Comparison of ENCODE assay signal across 28 cellular contexts in genomic region chr5:3149899-3150298, GRCh38.
"Had no signal": no experiment of that assay in that cellular context is flagged by ENCODE, and none has a peak within 500 bp of the region (broad histone marks: within the 10 kb centered on the region; RNA-seq: fewer than 3 reads in every experiment).

No MANE protein-coding gene starts in this region.

- H3K27ac ChIP-seq: stomach, suprapubic skin, testis, thoracic aorta, thyroid gland, tibial artery, tibial nerve, transverse colon, upper lobe of left lung, upper lobe of right lung, uterus, vagina had no signal

- H3K36me3 ChIP-seq: stomach, suprapubic skin, thoracic aorta, thyroid gland, tibial artery, tibial nerve, transverse colon, upper lobe of left lung, upper lobe of right lung, uterus, vagina had no signal

- H3K9me3 ChIP-seq: suprapubic skin, testis, thoracic aorta, thyroid gland, tibial nerve, transverse colon, upper lobe of right lung, uterus, vagina had no signal

- H3K4me1 Mint-ChIP-seq: stimulated activated effector memory CD8-positive, alpha-beta T cell treated with anti-CD3 and anti-CD28 coated beads, Interleukin-12 subunit alpha, Interleukin-12 subunit beta, amount 100 ng/mL, for 72 hours; stimulated activated memory B cell treated with anti-CD40 and anti-IgM and Interleukin-4, amounts not matched to agents 10 μg/mL and 1 μg/mL and 100 μg/mL, for 72 hours; stimulated activated naive B cell treated with anti-CD40 and anti-IgM and Interleukin-4, amounts not matched to agents 10 μg/mL and 1 μg/mL and 100 μg/mL, for 72 hours; stimulated activated naive CD8-positive, alpha-beta T cell treated with anti-CD3 and anti-CD28 coated beads, Interleukin-15, amount 100 ng/mL, for 72 hours had no signal

- H3K9me3 Mint-ChIP-seq: type B pancreatic cell had no signal

- H3K36me3 Mint-ChIP-seq: stimulated activated effector memory CD8-positive, alpha-beta T cell treated with anti-CD3 and anti-CD28 coated beads, Interleukin-12 subunit alpha, Interleukin-12 subunit beta, amount 100 ng/mL, for 72 hours; stimulated activated memory B cell treated with anti-CD40 and anti-IgM and Interleukin-4, amounts not matched to agents 10 μg/mL and 1 μg/mL and 100 μg/mL, for 72 hours; stimulated activated naive B cell treated with anti-CD40 and anti-IgM and Interleukin-4, amounts not matched to agents 10 μg/mL and 1 μg/mL and 100 μg/mL, for 72 hours; type B pancreatic cell had no signal

- H3K27me3 ChIP-seq: testis, thyroid gland, tibial nerve, transverse colon, upper lobe of left lung, upper lobe of right lung, uterus, vagina had no signal

- H3K27ac Mint-ChIP-seq: stimulated activated effector memory CD8-positive, alpha-beta T cell treated with anti-CD3 and anti-CD28 coated beads, Interleukin-12 subunit alpha, Interleukin-12 subunit beta, amount 100 ng/mL, for 72 hours; stimulated activated memory B cell treated with anti-CD40 and anti-IgM and Interleukin-4, amounts not matched to agents 10 μg/mL and 1 μg/mL and 100 μg/mL, for 72 hours; stimulated activated naive B cell treated with anti-CD40 and anti-IgM and Interleukin-4, amounts not matched to agents 10 μg/mL and 1 μg/mL and 100 μg/mL, for 72 hours; stimulated activated naive CD8-positive, alpha-beta T cell treated with anti-CD3 and anti-CD28 coated beads, Interleukin-15, Interleukin-2, amounts not matched to agents 100 ng/mL and 50 ng/mL, for 24 hours; type B pancreatic cell had no signal

- DNase-seq: stimulated activated CD4-positive, alpha-beta T cell treated with anti-CD3 and anti-CD28 coated beads, Interleukin-2, amount 100 ng/mL, for 48 hours; stimulated activated CD4-positive, alpha-beta T cell treated with anti-CD3 and anti-CD28 coated beads, Interleukin-4, amount 100 ng/mL, for 1 hour; stimulated activated CD4-positive, alpha-beta T cell treated with anti-CD3 and anti-CD28 coated beads, Interleukin-4, amount 100 ng/mL, for 24 hours; stimulated activated CD4-positive, alpha-beta T cell treated with anti-CD3 and anti-CD28 coated beads, Interleukin-4, amount 100 ng/mL, for 4 hours; stimulated activated CD8-positive, alpha-beta memory T cell treated with anti-CD3 and anti-CD28 coated beads, Interleukin-4, amount 100 ng/mL, for 48 hours; stimulated activated naive B cell treated with anti-CD40 and anti-IgM and Interleukin-4, amounts not matched to agents 10 μg/mL and 1 μg/mL and 100 μg/mL, for 72 hours; stimulated activated naive CD4-positive, alpha-beta T cell; stimulated activated naive CD4-positive, alpha-beta T cell treated with Interleukin-2 at 50 U/mL for 16 hours; stimulated activated naive CD8-positive, alpha-beta T cell treated with anti-CD3 and anti-CD28 coated beads, Interleukin-15, amount 100 ng/mL, for 72 hours; stimulated activated naive CD8-positive, alpha-beta T cell treated with anti-CD3 and anti-CD28 coated beads, Interleukin-15, Interleukin-2, amounts not matched to agents 100 U/mL and 50 U/mL, for 24 hours; stomach; substantia nigra; testis; thyroid gland; tibial artery; transverse colon; trophoblast cell; upper lobe of left lung; upper lobe of right lung; uterus had no signal

- ATAC-seq: stimulated activated effector memory CD8-positive, alpha-beta T cell treated with anti-CD3 and anti-CD28 coated beads, Interleukin-12 subunit alpha, Interleukin-12 subunit beta, amount 100 ng/mL, for 72 hours; stimulated activated memory B cell treated with anti-CD40 and anti-IgM and Interleukin-4, amounts not matched to agents 10 μg/mL and 1 μg/mL and 100 μg/mL, for 72 hours; stimulated activated naive B cell treated with anti-CD40 and anti-IgM and Interleukin-4, amounts not matched to agents 10 μg/mL and 1 μg/mL and 100 μg/mL, for 72 hours; stimulated activated naive CD8-positive, alpha-beta T cell treated with anti-CD3 and anti-CD28 coated beads, Interleukin-15, amount 100 ng/mL, for 72 hours; stimulated activated naive CD8-positive, alpha-beta T cell treated with anti-CD3 and anti-CD28 coated beads, Interleukin-15, Interleukin-2, amounts not matched to agents 100 U/mL and 50 U/mL, for 24 hours; upper lobe of right lung had no signal

- H3K4me1 ChIP-seq: stomach, suprapubic skin, testis, thyroid gland, tibial artery, tibial nerve, transverse colon, upper lobe of left lung, upper lobe of right lung, uterus, vagina had no signal

- H3K4me3 ChIP-seq: stomach, suprapubic skin, testis, thoracic aorta, thyroid gland, tibial artery, tibial nerve, transverse colon, upper lobe of left lung, upper lobe of right lung, uterus, vagina had no signal

- H3K4me3 Mint-ChIP-seq: stimulated activated effector memory CD8-positive, alpha-beta T cell treated with anti-CD3 and anti-CD28 coated beads, Interleukin-12 subunit alpha, Interleukin-12 subunit beta, amount 100 ng/mL, for 72 hours; stimulated activated memory B cell treated with anti-CD40 and anti-IgM and Interleukin-4, amounts not matched to agents 10 μg/mL and 1 μg/mL and 100 μg/mL, for 72 hours; stimulated activated naive B cell treated with anti-CD40 and anti-IgM and Interleukin-4, amounts not matched to agents 10 μg/mL and 1 μg/mL and 100 μg/mL, for 72 hours; stimulated activated naive CD8-positive, alpha-beta T cell treated with anti-CD3 and anti-CD28 coated beads, Interleukin-15, amount 100 ng/mL, for 72 hours; stimulated activated naive CD8-positive, alpha-beta T cell treated with anti-CD3 and anti-CD28 coated beads, Interleukin-15, Interleukin-2, amounts not matched to agents 100 ng/mL and 50 ng/mL, for 24 hours; type B pancreatic cell had no signal
